ENCODE assay signal across 1 cellular context in the genomic region with DNA sequence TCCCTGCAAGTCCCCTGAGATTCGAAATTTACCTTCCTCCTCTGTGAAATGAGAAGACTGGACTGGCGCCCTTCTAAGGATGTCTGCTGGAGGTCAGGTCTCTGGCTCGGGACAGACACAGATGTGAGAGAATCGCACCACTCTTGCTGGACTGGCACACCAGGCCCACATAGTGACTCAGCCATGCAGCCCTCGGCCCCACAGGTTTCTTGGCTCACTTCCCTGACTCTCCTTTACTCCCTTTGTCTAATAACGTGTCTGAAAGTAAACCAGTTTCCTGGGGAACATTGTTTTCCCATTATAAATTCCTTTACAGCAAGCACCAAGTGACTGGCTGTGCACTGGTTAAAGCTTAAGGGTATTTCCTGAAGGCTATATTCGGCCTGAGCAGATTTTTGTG.
TF ChIP-seq lines count a peak whose summit lies in the region.

No MANE protein-coding gene starts in this region.

TF ChIP-seq in endothelial cell of umbilical vein, 7 proteins besides CTCF, POLR2A, EP300 and RAD21 (continued from another document):
- TF ChIP-seq GATA2 (IDR thresholded peaks at IDR 0.05; ENCODE audit: insufficient read depth, insufficient read length, low read depth, low read length): no peak
- TF ChIP-seq FOS (IDR thresholded peaks at IDR 0.05; ENCODE audit: borderline replicate concordance, insufficient read depth, low read length): peak; percentile 58
- TF ChIP-seq, protein P1, sequence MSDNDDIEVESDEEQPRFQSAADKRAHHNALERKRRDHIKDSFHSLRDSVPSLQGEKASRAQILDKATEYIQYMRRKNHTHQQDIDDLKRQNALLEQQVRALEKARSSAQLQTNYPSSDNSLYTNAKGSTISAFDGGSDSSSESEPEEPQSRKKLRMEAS (IDR thresholded peaks at IDR 0.05; ENCODE audit: insufficient read depth, insufficient read length): no peak
- TF ChIP-seq MYC (IDR thresholded peaks at IDR 0.05; ENCODE audit: low read depth, low read length): no peak
- TF ChIP-seq POLR2AphosphoS5 (IDR thresholded peaks at IDR 0.05; ENCODE audit: insufficient read depth, low read depth, low read length): no peak
- peak; percentile 46 for TF ChIP-seq JUN (IDR thresholded peaks at IDR 0.05; ENCODE audit: borderline replicate concordance, insufficient read depth, insufficient read length, low read depth)
